In the genomic region with DNA sequence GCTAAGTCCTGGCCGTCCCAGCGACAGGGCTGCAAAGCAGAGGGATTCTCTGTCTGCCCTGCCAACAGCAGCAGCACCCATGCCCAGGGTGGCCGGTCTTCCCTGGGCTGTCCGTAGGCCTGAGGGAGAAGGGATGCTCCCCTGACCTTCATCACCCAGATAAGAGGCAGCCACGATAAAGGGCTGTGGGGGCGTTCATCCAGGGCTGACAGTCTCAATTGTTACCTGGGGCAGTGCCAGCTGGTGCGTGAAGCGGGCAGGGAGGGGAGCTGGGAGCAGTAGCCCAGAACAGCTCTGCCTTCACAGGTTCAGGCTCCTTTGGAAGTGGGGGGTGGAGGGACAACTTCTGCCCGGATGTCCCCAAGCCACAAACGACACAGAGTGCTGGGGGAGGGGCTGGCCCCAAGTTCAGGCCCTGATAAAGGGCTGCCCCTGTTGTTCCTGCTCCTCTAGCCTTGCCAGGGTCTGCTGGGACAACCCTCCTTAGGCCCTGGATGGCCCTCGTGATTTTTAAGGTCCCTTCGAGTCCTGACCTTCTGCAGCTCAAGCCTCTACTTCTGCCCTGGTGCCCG, we compare ENCODE assay signal across 21 cellular contexts.
"Had no signal": no experiment of that assay in that cellular context is flagged by ENCODE, and none has a peak within 500 bp of the region (broad histone marks: within the 10 kb centered on the region; RNA-seq: fewer than 3 reads in every experiment).

No MANE protein-coding gene starts in this region.

- H3K27ac ChIP-seq: brain microvascular endothelial cell, coronary artery, esophagus muscularis mucosa, left lung, thyroid gland, vagina had no signal

- H3K4me3 Mint-ChIP-seq: activated CD8-positive, alpha-beta T cell treated with anti-CD3 and anti-CD28 coated beads for 36 hours; activated naive CD8-positive, alpha-beta T cell treated with anti-CD3 and anti-CD28 coated beads for 36 hours; activated T-cell treated with anti-CD3 and anti-CD28 coated beads, Interleukin-2, amount 50 U/mL, for 72 hours; central memory CD8-positive, alpha-beta T cell; naive thymus-derived CD4-positive, alpha-beta T cell; stimulated activated memory B cell treated with anti-CD40 and anti-IgM and Interleukin-4, amounts not matched to agents 10 μg/mL and 1 μg/mL and 100 μg/mL, for 72 hours; WTC11 had no signal

- H3K36me3 ChIP-seq: brain microvascular endothelial cell, esophagus muscularis mucosa, left lung, thyroid gland, vagina had no signal

- H3K36me3 Mint-ChIP-seq: activated naive CD8-positive, alpha-beta T cell treated with anti-CD3 and anti-CD28 coated beads for 36 hours; naive thymus-derived CD4-positive, alpha-beta T cell; stimulated activated memory B cell treated with anti-CD40 and anti-IgM and Interleukin-4, amounts not matched to agents 10 μg/mL and 1 μg/mL and 100 μg/mL, for 72 hours; WTC11 had no signal

- H3K4me1 ChIP-seq: esophagus muscularis mucosa, left lung, thyroid gland, vagina had no signal

- H3K9me3 ChIP-seq: esophagus muscularis mucosa, left lung, mucosa of descending colon, thyroid gland, vagina had no signal

- H3K27ac Mint-ChIP-seq: activated CD8-positive, alpha-beta T cell treated with anti-CD3 and anti-CD28 coated beads for 36 hours; activated naive CD8-positive, alpha-beta T cell treated with anti-CD3 and anti-CD28 coated beads for 36 hours; activated T-cell treated with anti-CD3 and anti-CD28 coated beads, Interleukin-2, amount 50 U/mL, for 72 hours; naive thymus-derived CD4-positive, alpha-beta T cell; stimulated activated memory B cell treated with anti-CD40 and anti-IgM and Interleukin-4, amounts not matched to agents 10 μg/mL and 1 μg/mL and 100 μg/mL, for 72 hours; WTC11 had no signal

- FAIRE-seq: islet of Langerhans, TTC549 had no signal

- H3K9me3 Mint-ChIP-seq: activated CD8-positive, alpha-beta T cell treated with anti-CD3 and anti-CD28 coated beads for 36 hours; activated naive CD8-positive, alpha-beta T cell treated with anti-CD3 and anti-CD28 coated beads for 36 hours; activated T-cell treated with anti-CD3 and anti-CD28 coated beads, Interleukin-2, amount 50 U/mL, for 72 hours; central memory CD8-positive, alpha-beta T cell; naive thymus-derived CD4-positive, alpha-beta T cell; stimulated activated memory B cell treated with anti-CD40 and anti-IgM and Interleukin-4, amounts not matched to agents 10 μg/mL and 1 μg/mL and 100 μg/mL, for 72 hours; WTC11 had no signal

- H3K4me1 Mint-ChIP-seq: activated naive CD8-positive, alpha-beta T cell treated with anti-CD3 and anti-CD28 coated beads for 36 hours; central memory CD8-positive, alpha-beta T cell; stimulated activated memory B cell treated with anti-CD40 and anti-IgM and Interleukin-4, amounts not matched to agents 10 μg/mL and 1 μg/mL and 100 μg/mL, for 72 hours had no signal

- H3K27me3 ChIP-seq: thyroid gland, vagina had no signal

- ATAC-seq: activated CD8-positive, alpha-beta T cell treated with anti-CD3 and anti-CD28 coated beads for 36 hours; activated T-cell treated with anti-CD3 and anti-CD28 coated beads, Interleukin-2, amount 50 U/mL, for 72 hours; left lung; mucosa of descending colon; naive thymus-derived CD4-positive, alpha-beta T cell; stimulated activated memory B cell treated with anti-CD40 and anti-IgM and Interleukin-4, amounts not matched to agents 10 μg/mL and 1 μg/mL and 100 μg/mL, for 72 hours; WTC11 had no signal

- H3K4me3 ChIP-seq: coronary artery, esophagus muscularis mucosa, left lung, mucosa of descending colon, thyroid gland, vagina had no signal

- DNase-seq: activated CD4-positive, alpha-beta T cell treated with anti-CD3 and anti-CD28 coated beads for 4 hours; activated CD8-positive, alpha-beta memory T cell treated with anti-CD3 and anti-CD28 coated beads, Interleukin-2, amount 50 U/mL, for 4 hours; activated CD8-positive, alpha-beta T cell treated with anti-CD3 and anti-CD28 coated beads for 36 hours; activated gamma-delta T cell treated with Interleukin-2 at 50 U/mL for 16 hours; activated naive CD8-positive, alpha-beta T cell treated with anti-CD3 and anti-CD28 coated beads for 36 hours; activated T-cell treated with anti-CD3 and anti-CD28 coated beads, Interleukin-2, amount 50 U/mL, for 72 hours; brain microvascular endothelial cell; left lung; mucosa of descending colon; naive thymus-derived CD4-positive, alpha-beta T cell; stimulated activated CD4-positive, alpha-beta T cell treated with anti-CD3 and anti-CD28 coated beads, Interleukin-12 subunit alpha, Interleukin-12 subunit beta, amount 100 ng/mL, for 4 hours; stimulated activated CD4-positive, alpha-beta T cell treated with anti-CD3 and anti-CD28 coated beads, Interleukin-2, amount 100 ng/mL, for 24 hours; thyroid gland had no signal
